8 cellular contexts compared by ENCODE assay signal in genomic region chr7:44796034-44796503, GRCh38. TPM values are rescaled to one million over a fixed set of nuclear protein-coding genes. Genes with fewer than 3 reads are reported as not detected.
DNase-seq lines count a peak whose midpoint lies in the region; TF ChIP-seq lines count a peak whose summit lies in the region.

No MANE protein-coding gene starts in this region.

- POLR2A ChIA-PET in activated CD4-positive, alpha-beta memory T cell treated with anti-CD3 and anti-CD28 coated beads for 36 hours (lab: Charles Lee), result interaction anchor here (3.9 kb wide), 1 partner anchor 162 kb away, joined by 15 read pairs; no protein-coding TSS in a partner anchor

- H3K27me3 Mint-ChIP-seq in activated CD4-positive, alpha-beta memory T cell treated with anti-CD3 and anti-CD28 coated beads for 36 hours, result no peaks in the 10 kb centered on the region

- peaks cover 22% of the 10 kb centered on the region for H3K79me2 ChIP-seq in parathyroid adenoma

- peak; percentile 78 for DNase-seq in SIG-M5 treated with dmso at 0.1 percent for 504 hours (lab: John Stamatoyannopoulos, UW; ENCODE audit: unreplicated experiment)
- no peak for DNase-seq in SIG-M5 (lab: John Stamatoyannopoulos, UW)
- peak; percentile 51 for DNase-seq in HCEC 1CT
- DNase-seq in NCI-H1048 (lab: John Stamatoyannopoulos, UW), result peak; percentile 46
- no peak for DNase-seq in activated CD4-positive, alpha-beta memory T cell treated with anti-CD3 and anti-CD28 coated beads for 36 hours
- DNase-seq in globus pallidus (ENCODE audit: low spot score), result peak; percentile 38
- DNase-seq in midbrain (lab: John Stamatoyannopoulos, UW), result no peak

- no peaks in the 10 kb centered on the region for H3K27me3 ChIP-seq in parathyroid adenoma (ENCODE audit: control insufficient read depth, insufficient read depth, low read length)

- H3K4me1 Mint-ChIP-seq in activated CD4-positive, alpha-beta memory T cell treated with anti-CD3 and anti-CD28 coated beads for 36 hours (ENCODE audit: low read depth), result peaks cover 22% of the 10 kb centered on the region

- intact Hi-C loops in activated CD4-positive, alpha-beta memory T cell treated with anti-CD3 and anti-CD28 coated beads for 36 hours (cut with micrococcal nuclease), result loop anchor here (1.0 to 5.0 kb wide), 10 partner anchors 48 to 335 kb away; partner anchors contain the start of genes H2AZ2, NUDCD3, OGDH and PURB

- H2AFZ ChIP-seq in parathyroid adenoma, result peak overlapping the region; percentile 96

- no peaks in the 10 kb centered on the region for H3K9me3 ChIP-seq in parathyroid adenoma (ENCODE audit: control insufficient read depth, low read length)

- H3K4me2 ChIP-seq in parathyroid adenoma (ENCODE audit: low read length), result peak overlapping the region; percentile 82

- H3K27ac Mint-ChIP-seq in activated CD4-positive, alpha-beta memory T cell treated with anti-CD3 and anti-CD28 coated beads for 36 hours, result peak overlapping the region; percentile 99

- H3K4me3 ChIP-seq in parathyroid adenoma (ENCODE audit: low read depth, low read length), result peak overlapping the region; percentile 98

- peaks cover 43% of the 10 kb centered on the region for H3K36me3 Mint-ChIP-seq in activated CD4-positive, alpha-beta memory T cell treated with anti-CD3 and anti-CD28 coated beads for 36 hours

- peaks cover 23% of the 10 kb centered on the region for H3K4me1 ChIP-seq in parathyroid adenoma

- no peaks in the 10 kb centered on the region for H3K36me3 ChIP-seq in parathyroid adenoma (ENCODE audit: control insufficient read depth, insufficient read depth, low read length)

- CTCF ChIA-PET in activated CD4-positive, alpha-beta memory T cell treated with anti-CD3 and anti-CD28 coated beads for 36 hours (lab: Charles Lee), result no interaction called here

- H3K9me3 Mint-ChIP-seq in activated CD4-positive, alpha-beta memory T cell treated with anti-CD3 and anti-CD28 coated beads for 36 hours, result no peaks in the 10 kb centered on the region

- peak overlapping the region; percentile 57 for H3K9ac ChIP-seq in parathyroid adenoma

- TF ChIP-seq CTCF in parathyroid adenoma (IDR thresholded peaks at IDR 0.05), result no peak

- H3K4me3 Mint-ChIP-seq in activated CD4-positive, alpha-beta memory T cell treated with anti-CD3 and anti-CD28 coated beads for 36 hours, result peak overlapping the region; percentile 97

- H3K27ac ChIP-seq in parathyroid adenoma, result peak overlapping the region; percentile 100

RNA-seq across cellular contexts. Expression of gene PPIA, which starts 0.4 kb away (rescaled TPM):
- 1,000 to 10,000 TPM; 3,158 to 3,182 TPM for total RNA-seq in activated CD4-positive, alpha-beta memory T cell treated with anti-CD3 and anti-CD28 coated beads for 36 hours

RNA-seq across cellular contexts. Expression of gene ZMIZ2, which starts 47.4 kb away (rescaled TPM):
- total RNA-seq in activated CD4-positive, alpha-beta memory T cell treated with anti-CD3 and anti-CD28 coated beads for 36 hours, result 10 to 100 TPM; 84.7 to 92.3 TPM

RNA-seq across cellular contexts. Expression of gene H2AZ2, which starts 51.8 kb away (rescaled TPM):
- 100 to 1,000 TPM; 299 to 307 TPM for total RNA-seq in activated CD4-positive, alpha-beta memory T cell treated with anti-CD3 and anti-CD28 coated beads for 36 hours

Comparison
In these comparisons a context has a peak if more than half of its experiments do, and no peak if none do; other contexts are left out.
1. DNase-seq: peak in SIG-M5 treated with dmso at 0.1 percent for 504 hours (single experiment), HCEC 1CT (single experiment), NCI-H1048 (single experiment) and globus pallidus (single experiment); none in SIG-M5 (single experiment), activated CD4-positive, alpha-beta memory T cell treated with anti-CD3 and anti-CD28 coated beads for 36 hours (single experiment) and midbrain (single experiment).